Comparison of ENCODE assay signal across 8 cellular contexts in the genomic region with DNA sequence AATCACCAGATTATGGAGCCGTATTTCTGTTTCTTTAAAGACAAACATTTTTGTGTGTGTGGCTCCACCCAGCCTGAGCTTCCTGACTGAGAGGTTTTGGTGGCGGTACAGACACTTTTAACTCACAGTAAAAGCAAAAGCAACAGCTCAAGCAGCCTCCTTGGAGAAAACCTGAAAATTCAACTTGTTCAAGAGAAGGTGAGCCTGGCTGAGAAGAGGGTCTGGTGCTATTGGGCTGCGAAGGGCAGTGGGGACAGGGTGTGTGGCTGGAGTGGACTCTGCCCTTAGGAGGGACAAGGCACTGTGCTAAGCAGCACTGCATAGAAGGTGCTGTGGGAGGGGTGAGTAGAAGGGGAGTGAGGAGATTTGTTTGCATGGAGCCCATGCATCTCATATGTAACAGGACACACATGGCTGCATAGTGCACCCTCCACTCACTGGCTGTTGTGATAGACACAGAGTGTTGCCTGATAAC. TPM values are rescaled to one million over a fixed set of nuclear protein-coding genes. Genes with fewer than 3 reads are reported as not detected.
A peak's percentile ranks its signal among the peaks of the same experiment; 100 is the strongest.
DNase-seq lines count a peak whose midpoint lies in the region; ATAC-seq, FAIRE-seq and TF ChIP-seq lines count a peak whose summit lies in the region.

A gene (plus strand): TSS at position 125 of the 475 bp plus-strand sequence. CDS start 5,103 bp downstream, outside the sequence.

- peaks cover 24% of the 10 kb centered on the region for H3K79me2 ChIP-seq in GM12878 (ENCODE audit: control insufficient read depth, insufficient read depth, low read length)

- no peaks in the 10 kb centered on the region for H3K27me3 Mint-ChIP-seq in T-cell

- in situ Hi-C loops in GM12878 (cut with MboI), result no loop called here

- RAD21 ChIA-PET in GM12878 (lab: Charles Lee; ENCODE audit: unreplicated experiment), result interaction anchor here (0.8 kb wide), 1 partner anchor 66 kb away, joined by 3 read pairs; no protein-coding TSS in a partner anchor

- intact Hi-C loops in GM12878 (cut with micrococcal nuclease; ENCODE audit: unreplicated experiment) (no loop called here), ovary (cut with DNase I) (no loop called here)

- peak; percentile 41 to 79 (median 68) for DNase-seq in T-cell
- DNase-seq in GM12878 (ENCODE audit: low read depth, low spot score), result peak; percentile 56
- no peak for DNase-seq in ovary
- no peak for DNase-seq in MG63
- DNase-seq in SW 1271 (lab: John Stamatoyannopoulos, UW), result no peak
- no peak for DNase-seq in NOMO-1 (lab: John Stamatoyannopoulos, UW; ENCODE audit: unreplicated experiment in 2 of 2)

- ATAC-seq in GM19452 (IDR thresholded peaks at IDR 0.05; ENCODE audit: unreplicated experiment), result peak; percentile 53
- ATAC-seq in T-cell (replicated peaks in 1 of 4), result peak; percentile 76 to 87 (median 78)
- ATAC-seq in GM12878, result peak; percentile 85
- no peak for ATAC-seq in GM19328 (IDR thresholded peaks at IDR 0.05; ENCODE audit: unreplicated experiment)

- H3K36me3 ChIP-seq in GM12878 (ENCODE audit: control insufficient read depth in 2 of 2, insufficient read depth in 2 of 2, low read length in 1 of 2) (no peaks in the 10 kb centered on the region), ovary (no peaks in the 10 kb centered on the region), MG63 (no peaks in the 10 kb centered on the region)

- H3K27me3 ChIP-seq in GM12878 (replicated peaks in 1 of 2; ENCODE audit: control insufficient read depth in 2 of 2, insufficient read depth in 2 of 2, low read length in 1 of 2) (no peaks in the 10 kb centered on the region), ovary (no peaks in the 10 kb centered on the region), MG63 (no peaks in the 10 kb centered on the region)

- H3K27ac Mint-ChIP-seq in T-cell, result peak within 1 kb of the TSS; percentile 99 to 100

- H3K36me3 Mint-ChIP-seq in T-cell, result peaks cover 52% of the 10 kb centered on the region

- H3K4me3 ChIP-seq in GM12878 (peak within 1 kb of the TSS; percentile 80), ovary (peak within 1 kb of the TSS; percentile 10), MG63 (no peak within 1 kb of the TSS)

- peaks cover 5 to 16% (median 7%) of the 10 kb centered on the region in 3 donors for H3K9me3 Mint-ChIP-seq in T-cell

- TF ChIP-seq POLR2A in GM12878 (IDR thresholded peaks at IDR 0.05; ENCODE audit: low read depth, low read length) (peak; percentile 67), ovary (IDR thresholded peaks at IDR 0.05) (no peak)

- TF ChIP-seq RAD21 in GM12878 (IDR thresholded peaks at IDR 0.05; ENCODE audit: insufficient read depth, low read depth, low read length), result no peak

- CTCF ChIA-PET in T-cell (lab: Charles Lee), result interaction anchor here in 1 of 2 donors (0.7 to 1.8 kb wide), 10 partner anchors 12 to 241 kb away, joined by 3 to 6 read pairs (median 4); no protein-coding TSS in a partner anchor
- CTCF ChIA-PET in GM12878 (lab: Yijun Ruan, JAX), result interaction anchor here (1.2 to 1.5 kb wide), 2 partner anchors 66 to 240 kb away, joined by 4 read pairs; no protein-coding TSS in a partner anchor

- peak within 1 kb of the TSS; percentile 72 for H3K9ac ChIP-seq in GM12878 (ENCODE audit: control insufficient read depth, insufficient read depth, low read length)

- H4K20me1 ChIP-seq in GM12878 (ENCODE audit: control insufficient read depth, insufficient read depth), result no peaks in the 10 kb centered on the region

- no peak for TF ChIP-seq EP300 in GM12878 (IDR thresholded peaks at IDR 0.05; ENCODE audit: borderline replicate concordance in 1 of 2, control insufficient read depth in 1 of 2, low read depth in 2 of 2, low read length in 2 of 2)
- TF ChIP-seq EP300 in ovary (IDR thresholded peaks at IDR 0.05), result no peak

- no peak for TF ChIP-seq CTCF in GM12878 (IDR thresholded peaks at IDR 0.05 in 2 of 3, conservative IDR thresholded peaks at IDR 0.05 in 1 of 3; ENCODE audit: control insufficient read depth in 2 of 3, extremely low read depth in 1 of 3, insufficient read depth in 1 of 3, low read depth in 3 of 3, low read length in 3 of 3)
- no peak for TF ChIP-seq CTCF in ovary (IDR thresholded peaks at IDR 0.05)

- POLR2A ChIA-PET in T-cell (lab: Charles Lee) (interaction anchor here (0.6 to 2.3 kb wide), 20 partner anchors 10 to 242 kb away, joined by 3 to 15 read pairs (median 4); no protein-coding TSS in a partner anchor), GM12878 (lab: Charles Lee) (no interaction called here)

- peak within 1 kb of the TSS; percentile 50 for H2AFZ ChIP-seq in GM12878 (ENCODE audit: control insufficient read depth, low read depth, low read length)

- H3K9me3 ChIP-seq in GM12878 (replicated peaks; ENCODE audit: control insufficient read depth, insufficient read depth, low read length), result peaks cover 1% of the 10 kb centered on the region; the same call in 1 of the 3 replicates
- H3K9me3 ChIP-seq in ovary, result peaks cover 0 to 3% of the 10 kb centered on the region in 2 donors
- H3K9me3 ChIP-seq in MG63, result no peaks in the 10 kb centered on the region

- WGBS in GM12878 (ENCODE audit: insufficient coverage, insufficient replicate concordance, low lambda C conversion rate, missing lambda C conversion rate), result 0% methylated on average over 3 of the region's 3 CpGs
- WGBS in ovary, 3 donors, result 61 to 74% (median 65%) methylated on average over 3 of the region's 3 CpGs

- SMC1A ChIA-PET in GM12878 (lab: Charles Lee; ENCODE audit: uncharacterized antibody, unreplicated experiment), result interaction anchor here (1.3 kb wide), 1 partner anchor 153 kb away, joined by 4 read pairs; no protein-coding TSS in a partner anchor

- H3K4me1 ChIP-seq in GM12878 (ENCODE audit: control insufficient read depth, insufficient read depth, low read length) (no peaks in the 10 kb centered on the region; the same call in 1 of the 2 replicates), ovary (ENCODE audit: insufficient read depth) (no peaks in the 10 kb centered on the region)

- peak within 1 kb of the TSS; percentile 63 for H3K27ac ChIP-seq in GM12878 (ENCODE audit: control insufficient read depth, insufficient read depth)
- no peak within 1 kb of the TSS for H3K27ac ChIP-seq in ovary

- peak; percentile 7 for FAIRE-seq in GM12878 (lab: Jason Lieb, UNC)

- H3K4me1 Mint-ChIP-seq in T-cell, result peaks cover 49 to 51% (median 49%) of the 10 kb centered on the region in 3 donors

- no TSS peak for BruUV-seq in GM12878 (replicated peaks; lab: Mats Ljungman, UMichigan)

- H3K4me2 ChIP-seq in GM12878 (ENCODE audit: control insufficient read depth, insufficient read depth), result peak within 1 kb of the TSS; percentile 66

- H3K4me3 Mint-ChIP-seq in T-cell, result peak within 1 kb of the TSS; percentile 95 to 100 (median 99)

TF ChIP-seq in GM12878, 131 proteins besides CTCF, POLR2A, EP300 and RAD21 (continues in another document):
- peak; percentile 47; the same call in 1 of the 2 replicates for TF ChIP-seq POLR2AphosphoS5 (IDR thresholded peaks at IDR 0.05; ENCODE audit: low read length)
- TF ChIP-seq PAX5 (IDR thresholded peaks at IDR 0.05; ENCODE audit: borderline replicate concordance, low read depth, low read length), result 0 out of 2 replicates have a peak, but pooled peaks have one; percentile 23
- no peak for TF ChIP-seq CREB1 (IDR thresholded peaks at IDR 0.05; ENCODE audit: low read depth)
- no peak for TF ChIP-seq BMI1 (IDR thresholded peaks at IDR 0.05; ENCODE audit: borderline replicate concordance)
- no peak for TF ChIP-seq KAT2A (conservative IDR thresholded peaks at IDR 0.05; ENCODE audit: control insufficient read depth, low read depth, low read length)
- no peak for TF ChIP-seq SIN3A (IDR thresholded peaks at IDR 0.05; ENCODE audit: low read depth, low read length)
- no peak for TF ChIP-seq ZZZ3 (IDR thresholded peaks at IDR 0.05; ENCODE audit: control insufficient read depth, insufficient read length, low read depth)
- TF ChIP-seq CEBPB (IDR thresholded peaks at IDR 0.05; ENCODE audit: borderline replicate concordance in 1 of 2, low read depth in 2 of 2, low read length in 2 of 2), result no peak
- no peak for TF ChIP-seq TCF3 (IDR thresholded peaks at IDR 0.05; ENCODE audit: borderline replicate concordance, insufficient read depth, low read depth, low read length)
- TF ChIP-seq RELA (IDR thresholded peaks at IDR 0.05; ENCODE audit: borderline replicate concordance, partially characterized antibody), result no peak
- TF ChIP-seq ESRRA (IDR thresholded peaks at IDR 0.05; ENCODE audit: low read length), result no peak
- no peak for TF ChIP-seq BACH1 (IDR thresholded peaks at IDR 0.05; ENCODE audit: borderline replicate concordance)

RNA-seq across cellular contexts. Expression of the gene that starts here (rescaled TPM):
- total RNA-seq in T-cell, result 100 to 1,000 TPM in 3 of 5 donors, 10 to 100 TPM in 2; 76.8 to 430 (median 392) TPM
- 0.42 TPM in 1 of 2 replicates, not detected in the other for total RNA-seq in GM12878 (2013; cell fraction: nucleolus; rRNA removed)
- 2.7 and 2.8 TPM in 2 replicates for total RNA-seq in GM12878 (2014; rRNA removed)
- 4.5 and 5.1 TPM in 2 replicates for total RNA-seq in GM12878 (2014; rRNA removed; fragmentation: Illumina TruSeq; extraction: Trizol)
- total RNA-seq in GM12878 (2021), result 3.4 and 3.9 TPM in 2 replicates
- polyA plus RNA-seq in GM12878 (2011; ENCODE audit: low read depth), result 6.3 TPM
- 4.9 and 7.4 TPM in 2 replicates for polyA plus RNA-seq in GM12878 (2011; rRNA removed)
- 4.9 and 5.4 TPM in 2 replicates for polyA plus RNA-seq in GM12878 (2011; cell fraction: cytosol; rRNA removed)
- polyA plus RNA-seq in GM12878 (2011; cell fraction: nucleus; rRNA removed), result 3.0 and 3.2 TPM in 2 replicates
- polyA plus RNA-seq in GM12878 (2012), result 7.0 and 9.8 TPM in 2 replicates
- 7.4 and 10.2 TPM in 2 replicates for polyA plus RNA-seq in GM12878 (2014; fragmentation: Illumina TruSeq; extraction: Trizol)
- 10 to 100 TPM; 14.1 to 16.6 TPM for polyA plus RNA-seq in GM12878 (2014; fragmentation: Nextera tagmentation; extraction: Ambion mirVana)
- 3.5 and 3.7 TPM in 2 replicates for polyA plus RNA-seq in GM12878 (2014; rRNA removed)
- polyA plus RNA-seq in GM12878 (2016; fragmentation: Nextera tagmentation; extraction: Ambion mirVana), result 1 to 10 TPM; 5.8 to 6.8 TPM
- 3.1 and 4.6 TPM in 2 replicates for polyA minus RNA-seq in GM12878 (2011; rRNA and poly(A)+ RNA removed)
- 2.0 and 2.5 TPM in 2 replicates for polyA minus RNA-seq in GM12878 (2011; cell fraction: cytosol; rRNA and poly(A)+ RNA removed)
- polyA minus RNA-seq in GM12878 (2011; cell fraction: nucleus; rRNA and poly(A)+ RNA removed), result 1.9 and 2.1 TPM in 2 replicates
- total RNA-seq in ovary, result 1 to 10 TPM; 2.3 to 9.1 (median 6.1) TPM
- polyA plus RNA-seq in ovary, result 10 to 100 TPM; 25.1 to 30.3 TPM
- not detected in 2 replicates for total RNA-seq in MG63 (2014; rRNA removed; shearing (Covaris generic); ENCODE audit: low replicate concordance)

Comparison
In these comparisons a context has a peak if more than half of its experiments do, and no peak if none do; other contexts are left out.
1. RNA of the gene that starts here (total RNA-seq): 76.8 to 430 TPM in T-cell; 2.3 to 9.1 TPM in ovary, 0.42 to 5.1 TPM in GM12878 and not detected in MG63; every median in the first group is over 4 times any median in the second.
2. DNase-seq: peak in T-cell (34 of 34) and GM12878 (single experiment); none in ovary (0 of 5), MG63 (single experiment), SW 1271 (0 of 2) and NOMO-1 (0 of 2).